20 cellular contexts compared by ENCODE assay signal in genomic region chr1:118992426-118992825, GRCh38. TPM values are rescaled to one million over a fixed set of nuclear protein-coding genes. Genes with fewer than 3 reads are reported as not detected.
DNase-seq lines count a peak whose midpoint lies in the region; ATAC-seq and TF ChIP-seq lines count a peak whose summit lies in the region.
"Had no signal": no experiment of that assay in that cellular context is flagged by ENCODE, and none has a peak within 500 bp of the region (broad histone marks: within the 10 kb centered on the region; RNA-seq: fewer than 3 reads in every experiment).

No MANE protein-coding gene starts in this region.

- no peak for TF ChIP-seq CTCF in type B pancreatic cell (conservative IDR thresholded peaks at IDR 0.05)

- H3K4me3 Mint-ChIP-seq in T-helper 1 cell treated with Interleukin-12 subunit alpha and Interleukin-12 subunit beta and Interleukin-4 antibody, amounts not matched to agents 30 μg/mL and 1 μg/mL, for 36 hours: no peak overlapping the region
- no peak overlapping the region for H3K4me3 Mint-ChIP-seq in stimulated activated naive CD8-positive, alpha-beta T cell treated with anti-CD3 and anti-CD28 coated beads, Interleukin-15, Interleukin-2, amounts not matched to agents 100 ng/mL and 50 ng/mL, for 24 hours
- H3K4me3 Mint-ChIP-seq in stimulated activated naive CD8-positive, alpha-beta T cell treated with anti-CD3 and anti-CD28 coated beads, Interleukin-15, amount 100 ng/mL, for 72 hours: no peak overlapping the region
- peak overlapping the region; percentile 27 for H3K4me3 Mint-ChIP-seq in type B pancreatic cell

- H3K9me3 ChIP-seq in iPS-18a (ENCODE audit: control insufficient read depth, low read depth, low read length): no peaks in the 10 kb centered on the region

- H3K4me1 Mint-ChIP-seq in T-helper 1 cell treated with Interleukin-12 subunit alpha and Interleukin-12 subunit beta and Interleukin-4 antibody, amounts not matched to agents 30 μg/mL and 1 μg/mL, for 36 hours (ENCODE audit: low read depth): no peaks in the 10 kb centered on the region
- peaks cover 5% of the 10 kb centered on the region for H3K4me1 Mint-ChIP-seq in stimulated activated naive CD8-positive, alpha-beta T cell treated with anti-CD3 and anti-CD28 coated beads, Interleukin-15, Interleukin-2, amounts not matched to agents 100 ng/mL and 50 ng/mL, for 24 hours (ENCODE audit: low read depth)
- peaks cover 46% of the 10 kb centered on the region for H3K4me1 Mint-ChIP-seq in stimulated activated naive CD8-positive, alpha-beta T cell treated with anti-CD3 and anti-CD28 coated beads, Interleukin-15, amount 100 ng/mL, for 72 hours
- peaks cover 26% of the 10 kb centered on the region for H3K4me1 Mint-ChIP-seq in type B pancreatic cell (ENCODE audit: unreplicated experiment)

- H3K36me3 Mint-ChIP-seq in T-helper 1 cell treated with Interleukin-12 subunit alpha and Interleukin-12 subunit beta and Interleukin-4 antibody, amounts not matched to agents 30 μg/mL and 1 μg/mL, for 36 hours (ENCODE audit: low read depth): peaks cover 7% of the 10 kb centered on the region
- peaks cover 5% of the 10 kb centered on the region for H3K36me3 Mint-ChIP-seq in stimulated activated naive CD8-positive, alpha-beta T cell treated with anti-CD3 and anti-CD28 coated beads, Interleukin-15, Interleukin-2, amounts not matched to agents 100 ng/mL and 50 ng/mL, for 24 hours (ENCODE audit: low read depth)
- peaks cover 3% of the 10 kb centered on the region for H3K36me3 Mint-ChIP-seq in type B pancreatic cell

- peaks cover 100% of the 10 kb centered on the region for H3K27me3 ChIP-seq in iPS-18a (ENCODE audit: control insufficient read depth, insufficient read depth, low read length)

- H3K36me3 ChIP-seq in iPS-18a (ENCODE audit: control insufficient read depth, low read depth, low read length): no peaks in the 10 kb centered on the region

- H3K4me1 ChIP-seq in iPS-18a (ENCODE audit: control insufficient read depth, low read depth, low read length): peaks cover 34% of the 10 kb centered on the region

- DNase-seq in T-helper 1 cell (no peak), type B pancreatic cell (ENCODE audit: extremely low spot score, unreplicated experiment) (no peak)
- no peak for DNase-seq in stimulated activated naive CD8-positive, alpha-beta T cell treated with anti-CD3 and anti-CD28 coated beads, Interleukin-15, amount 100 ng/mL, for 72 hours
- DNase-seq: AML-193, COR-L47, DMS 273 treated with DMSO at 0.1 percent for 48 hours, DND-41, GM23248, KG1, NCI-H1105 treated with DMSO at 0.1 percent for 48 hours, NCI-H1694, NCI-H2081 treated with DMSO at 0.1 percent for 48 hours had no signal

- no peak overlapping the region for H3K27ac ChIP-seq in iPS-18a (ENCODE audit: low read length)
- H3K27ac ChIP-seq: 22Rv1, GM23248 had no signal

- ATAC-seq in stimulated activated naive CD8-positive, alpha-beta T cell treated with anti-CD3 and anti-CD28 coated beads, Interleukin-15, amount 100 ng/mL, for 72 hours: no peak
- ATAC-seq in GM21381 (IDR thresholded peaks at IDR 0.05; ENCODE audit: unreplicated experiment) (no peak), HG02642 (IDR thresholded peaks at IDR 0.05; ENCODE audit: poor library complexity, unreplicated experiment) (no peak)
- ATAC-seq: Panc1 had no signal

- H3K9ac ChIP-seq in iPS-18a (ENCODE audit: low read length): no peak overlapping the region
- H3K9ac ChIP-seq: GM23248 had no signal

- peaks cover 9% of the 10 kb centered on the region for H3K9me3 Mint-ChIP-seq in T-helper 1 cell treated with Interleukin-12 subunit alpha and Interleukin-12 subunit beta and Interleukin-4 antibody, amounts not matched to agents 30 μg/mL and 1 μg/mL, for 36 hours
- peaks cover 3% of the 10 kb centered on the region for H3K9me3 Mint-ChIP-seq in stimulated activated naive CD8-positive, alpha-beta T cell treated with anti-CD3 and anti-CD28 coated beads, Interleukin-15, Interleukin-2, amounts not matched to agents 100 ng/mL and 50 ng/mL, for 24 hours
- H3K9me3 Mint-ChIP-seq in stimulated activated naive CD8-positive, alpha-beta T cell treated with anti-CD3 and anti-CD28 coated beads, Interleukin-15, amount 100 ng/mL, for 72 hours: peaks cover 5 to 7% of the 10 kb centered on the region in 2 donors
- H3K9me3 Mint-ChIP-seq in type B pancreatic cell: peaks cover 5% of the 10 kb centered on the region

- peak overlapping the region; percentile 22 for H3K4me3 ChIP-seq in iPS-18a (ENCODE audit: low read length)
- H3K4me3 ChIP-seq: GM23248 had no signal

- peaks cover 83% of the 10 kb centered on the region for H3K27me3 Mint-ChIP-seq in T-helper 1 cell treated with Interleukin-12 subunit alpha and Interleukin-12 subunit beta and Interleukin-4 antibody, amounts not matched to agents 30 μg/mL and 1 μg/mL, for 36 hours (ENCODE audit: low read depth)
- H3K27me3 Mint-ChIP-seq in stimulated activated naive CD8-positive, alpha-beta T cell treated with anti-CD3 and anti-CD28 coated beads, Interleukin-15, Interleukin-2, amounts not matched to agents 100 ng/mL and 50 ng/mL, for 24 hours: peaks cover 86% of the 10 kb centered on the region
- peaks cover 96% of the 10 kb centered on the region for H3K27me3 Mint-ChIP-seq in stimulated activated naive CD8-positive, alpha-beta T cell treated with anti-CD3 and anti-CD28 coated beads, Interleukin-15, amount 100 ng/mL, for 72 hours
- H3K27me3 Mint-ChIP-seq in type B pancreatic cell: peaks cover 95% of the 10 kb centered on the region

- H3K27ac Mint-ChIP-seq in T-helper 1 cell treated with Interleukin-12 subunit alpha and Interleukin-12 subunit beta and Interleukin-4 antibody, amounts not matched to agents 30 μg/mL and 1 μg/mL, for 36 hours: peak overlapping the region; percentile 50
- peak overlapping the region; percentile 40 for H3K27ac Mint-ChIP-seq in stimulated activated naive CD8-positive, alpha-beta T cell treated with anti-CD3 and anti-CD28 coated beads, Interleukin-15, Interleukin-2, amounts not matched to agents 100 ng/mL and 50 ng/mL, for 24 hours
- peak overlapping the region in 1 of 2 donors; percentile 44 for H3K27ac Mint-ChIP-seq in stimulated activated naive CD8-positive, alpha-beta T cell treated with anti-CD3 and anti-CD28 coated beads, Interleukin-15, amount 100 ng/mL, for 72 hours
- no peak overlapping the region for H3K27ac Mint-ChIP-seq in type B pancreatic cell

RNA-seq across cellular contexts. Expression of gene TBX15, which starts 4.3 kb away (rescaled TPM):
- total RNA-seq in type B pancreatic cell (ENCODE audit: low replicate concordance): 0.19 and 8.5 TPM in 2 replicates
- total RNA-seq: NCI-H460 had no signal
